Comparison of ENCODE assay signal across 1 cellular context in genomic region chr19:5973867-5974635, GRCh38.
TF ChIP-seq lines count a peak whose summit lies in the region.

No MANE protein-coding gene starts in this region.

TF ChIP-seq in WTC11, 78 proteins besides CTCF, POLR2A, EP300 and RAD21 (continued from another document):
- no peak for TF ChIP-seq ATF2 (CRISPR knock-in tag; IDR thresholded peaks at IDR 0.05; ENCODE audit: borderline replicate concordance, low read depth)
- no peak for TF ChIP-seq HMGA2 (CRISPR knock-in tag; IDR thresholded peaks at IDR 0.05)
- no peak for TF ChIP-seq TEAD4 (CRISPR knock-in tag; IDR thresholded peaks at IDR 0.05)
- TF ChIP-seq RORB (CRISPR knock-in tag; IDR thresholded peaks at IDR 0.05), result no peak
